In the genomic region with DNA sequence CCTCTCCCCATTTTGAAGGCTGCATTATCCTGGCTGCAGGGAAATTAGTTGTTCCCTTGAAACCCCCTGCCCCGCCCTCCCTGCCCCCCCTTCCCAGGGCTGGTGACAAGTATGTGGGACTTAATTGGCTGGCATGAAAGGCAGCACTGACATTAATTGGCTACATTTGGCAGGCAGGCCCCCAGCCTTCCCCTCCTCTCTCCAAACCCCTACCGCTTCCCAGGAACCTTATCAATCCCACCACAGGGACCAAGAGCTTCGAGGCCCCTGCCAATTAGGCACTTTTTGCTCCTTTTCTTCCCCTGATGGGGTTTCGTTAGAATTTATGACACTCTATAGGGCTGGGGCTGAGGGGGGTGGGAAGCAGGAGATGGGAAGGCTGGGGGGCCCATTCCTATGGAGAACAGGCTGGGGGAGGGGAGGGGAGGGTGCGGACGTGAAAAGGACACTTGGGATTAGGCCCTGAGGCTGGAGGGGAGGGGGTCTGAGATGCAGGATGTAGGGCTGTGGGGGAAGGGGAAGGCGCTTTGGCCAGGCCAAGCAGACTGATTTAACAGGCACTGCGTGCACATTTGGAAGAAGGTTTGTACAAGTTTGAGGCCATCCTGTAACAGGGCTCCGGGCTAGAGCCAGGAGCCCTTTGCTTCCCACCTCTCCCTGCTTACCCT, we compare ENCODE assay signal across 35 cellular contexts. TPM values are rescaled to one million over a fixed set of nuclear protein-coding genes. Genes with fewer than 3 reads are reported as not detected.
DNase-seq lines count a peak whose midpoint lies in the region; ATAC-seq, FAIRE-seq and TF ChIP-seq lines count a peak whose summit lies in the region.
"Had no signal": no experiment of that assay in that cellular context is flagged by ENCODE, and none has a peak within 500 bp of the region (broad histone marks: within the 10 kb centered on the region; RNA-seq: fewer than 3 reads in every experiment).

No MANE protein-coding gene starts in this region.

- H2BK12ac ChIP-seq in H9 (ENCODE audit: insufficient read length, low read depth, low read length), result no peak overlapping the region
- H2BK12ac ChIP-seq in H1 (ENCODE audit: low read depth, low read length), result no peak overlapping the region

- H3K27me3 ChIP-seq in H9 (ENCODE audit: insufficient read depth, low read length), result no peaks in the 10 kb centered on the region
- no peaks in the 10 kb centered on the region; a peak in 2 of 7 replicates for H3K27me3 ChIP-seq in H1 (replicated peaks in 1 of 4; ENCODE audit: control insufficient read depth in 3 of 4, extremely low read depth in 1 of 4, insufficient read depth in 3 of 4, low read length in 3 of 4)
- H3K27me3 ChIP-seq in prostate gland (replicated peaks; ENCODE audit: insufficient read depth), result no peaks in the 10 kb centered on the region
- H3K27me3 ChIP-seq: cardiac muscle cell, MG63, right lobe of liver had no signal

- ATAC-seq in GM21737 (IDR thresholded peaks at IDR 0.05; ENCODE audit: unreplicated experiment), result no peak
- ATAC-seq: activated CD4-positive, CD25-positive, alpha-beta regulatory T cell treated with anti-CD3 and anti-CD28 coated beads, Interleukin-2, amount 50 U/mL, for 24 hours; activated T-helper 17 cell treated with anti-CD3 and anti-CD28 coated beads, Interleukin-2, amount 50 U/mL, for 72 hours; esophagus mucosa; left lung; naive thymus-derived CD8-positive, alpha-beta T cell; pancreas; right lobe of liver; stimulated activated effector memory CD8-positive, alpha-beta T cell treated with anti-CD3 and anti-CD28 coated beads, Interleukin-12 subunit alpha, Interleukin-12 subunit beta, amount 100 ng/mL, for 72 hours had no signal

- H3K79me1 ChIP-seq in H9 (ENCODE audit: insufficient read depth, low read depth, low read length, poor library complexity, severe bottlenecking) (no peaks in the 10 kb centered on the region), H1 (ENCODE audit: low read depth, low read length) (no peaks in the 10 kb centered on the region)

- H3K4me1 ChIP-seq in H9 (ENCODE audit: insufficient read depth, low read length) (peaks cover 5% of the 10 kb centered on the region; the same call in 1 of the 2 replicates), H1 (replicated peaks in 1 of 4; ENCODE audit: control insufficient read depth in 3 of 4, insufficient read depth in 4 of 4, low read length in 3 of 4) (peaks cover 0 to 18% (median 9%) of the 10 kb centered on the region in 4 experiments; a peak in 6 of 7 replicates), prostate gland (replicated peaks) (no peaks in the 10 kb centered on the region)
- H3K4me1 ChIP-seq: colonic mucosa, left lung, pancreas, right lobe of liver had no signal

- no peak for TF ChIP-seq RAD21 in H1 (IDR thresholded peaks at IDR 0.05 in 1 of 2, conservative IDR thresholded peaks at IDR 0.05 in 1 of 2; ENCODE audit: low read depth in 2 of 2, low read length in 2 of 2)

- H3K9me3 ChIP-seq in H9 (ENCODE audit: control insufficient read depth, low read depth, low read length) (no peaks in the 10 kb centered on the region), H1 (ENCODE audit: insufficient read depth in 2 of 2, low read depth in 1 of 2, low read length in 1 of 2) (no peaks in the 10 kb centered on the region), prostate gland (no peaks in the 10 kb centered on the region)
- H3K9me3 ChIP-seq: colonic mucosa, heart left ventricle, left lung, MG63, pancreas, right lobe of liver had no signal

- H3K4ac ChIP-seq in H9 (ENCODE audit: low read depth, low read length) (no peak overlapping the region), H1 (replicated peaks; ENCODE audit: insufficient read length, low read depth, low read length) (no peak overlapping the region)

- H2BK15ac ChIP-seq in H9 (ENCODE audit: low read depth, low read length) (no peak overlapping the region), H1 (ENCODE audit: low read length) (no peak overlapping the region)

- no peak overlapping the region for H2BK20ac ChIP-seq in H9 (ENCODE audit: low read depth, low read length, poor library complexity, severe bottlenecking)
- no peak overlapping the region for H2BK20ac ChIP-seq in H1 (ENCODE audit: low read length)

- H3K36me3 Mint-ChIP-seq in H9 (ENCODE audit: insufficient read depth in 1 of 3, low read depth in 3 of 3), result peaks cover 0 to 2% (median 2%) of the 10 kb centered on the region in 3 experiments; a peak in 2 of 7 replicates
- no peaks in the 10 kb centered on the region for H3K36me3 Mint-ChIP-seq in nephron (ENCODE audit: low read depth)
- H3K36me3 Mint-ChIP-seq: activated CD4-positive, alpha-beta memory T cell treated with anti-CD3 and anti-CD28 coated beads for 36 hours; activated naive CD4-positive, alpha-beta T cell treated with anti-CD3 and anti-CD28 coated beads, Interleukin-2, amount 50 U/mL, for 24 hours; immature natural killer cell; naive thymus-derived CD8-positive, alpha-beta T cell; stimulated activated effector memory CD8-positive, alpha-beta T cell treated with anti-CD3 and anti-CD28 coated beads, Interleukin-12 subunit alpha, Interleukin-12 subunit beta, amount 100 ng/mL, for 72 hours; type B pancreatic cell had no signal

- H3K56ac ChIP-seq in H9 (ENCODE audit: insufficient read length, low read depth, low read length) (no peak overlapping the region), H1 (replicated peaks; ENCODE audit: insufficient read length, low read depth, low read length) (no peak overlapping the region)

- H3K23ac ChIP-seq in H9 (ENCODE audit: insufficient read length, low read depth, low read length) (no peak overlapping the region), H1 (ENCODE audit: insufficient read length) (no peak overlapping the region)

- H2BK120ac ChIP-seq in H9 (ENCODE audit: low read depth, low read length, poor library complexity, severe bottlenecking) (no peak overlapping the region), H1 (replicated peaks; ENCODE audit: low read depth, low read length) (no peak overlapping the region)

- H3K23me2 ChIP-seq in H9 (ENCODE audit: insufficient read length, low read depth, low read length, poor library complexity, severe bottlenecking) (no peaks in the 10 kb centered on the region), H1 (ENCODE audit: low read depth, low read length) (no peaks in the 10 kb centered on the region)

- H3K79me2 ChIP-seq in H9 (ENCODE audit: insufficient read depth, low read length) (no peaks in the 10 kb centered on the region), H1 (ENCODE audit: control insufficient read depth in 1 of 2, insufficient read depth in 2 of 2, low read length in 2 of 2) (no peaks in the 10 kb centered on the region)

- no peak overlapping the region for H3K9ac ChIP-seq in H9 (ENCODE audit: extremely low read depth, insufficient read length, low read length)
- no peak overlapping the region for H3K9ac ChIP-seq in H1 (replicated peaks in 1 of 4; ENCODE audit: extremely low read depth in 1 of 4, low read depth in 3 of 4, low read length in 3 of 4)

- H4K20me1 ChIP-seq in H9 (ENCODE audit: control insufficient read depth, insufficient read depth, insufficient read length), result no peaks in the 10 kb centered on the region
- H4K20me1 ChIP-seq in H1 (replicated peaks in 1 of 2; ENCODE audit: control insufficient read depth in 1 of 2, insufficient read depth in 2 of 2, low read length in 2 of 2), result no peaks in the 10 kb centered on the region

- TF ChIP-seq POLR2A in H1 (IDR thresholded peaks at IDR 0.05; ENCODE audit: control extremely low read depth in 1 of 2, low read depth in 2 of 2, low read length in 2 of 2) (no peak), prostate gland (IDR thresholded peaks at IDR 0.05) (no peak)

- intact Hi-C loops in prostate gland (cut with DNase I), result no loop called here

- peak; percentile 77 for DNase-seq in H9
- peak; percentile 32 for DNase-seq in NCI-H1436 (lab: John Stamatoyannopoulos, UW)
- no peak for DNase-seq in H1 (ENCODE audit: low read depth in 1 of 2, low spot score in 2 of 2)
- no peak for DNase-seq in effector CD8-positive, alpha-beta T cell (lab: John Stamatoyannopoulos, UW)
- DNase-seq in prostate gland (ENCODE audit: low spot score), result no peak
- DNase-seq: activated CD4-positive, alpha-beta memory T cell treated with anti-CD3 and anti-CD28 coated beads for 36 hours; C1 segment of cervical spinal cord; colonic mucosa; COR-L47; foreskin fibroblast; GDM1; heart left ventricle; immature natural killer cell; KBM-7; MG63; naive thymus-derived CD8-positive, alpha-beta T cell; NCI-H1694; NCI-H2171 treated with DMSO at 0.1 percent for 48 hours; NCI-H524; right lobe of liver; stimulated activated CD4-positive, alpha-beta T cell treated with anti-CD3 and anti-CD28 coated beads, Interleukin-4, amount 100 ng/mL, for 24 hours; substantia nigra had no signal

- H3K14ac ChIP-seq in H9 (ENCODE audit: insufficient read depth, low read length), result no peak overlapping the region
- H3K14ac ChIP-seq in H1 (ENCODE audit: insufficient read length), result no peak overlapping the region

- H3T11ph ChIP-seq in H9 (ENCODE audit: low read length), result no peak overlapping the region

- H4K5ac ChIP-seq in H9 (ENCODE audit: insufficient read length, low read depth, low read length), result no peak overlapping the region
- H4K5ac ChIP-seq in H1 (ENCODE audit: insufficient read length, low read depth, low read length), result no peak overlapping the region

- no peak overlapping the region for H3K18ac ChIP-seq in H9 (ENCODE audit: insufficient read length, low read depth, low read length)
- H3K18ac ChIP-seq in H1 (ENCODE audit: extremely low read depth, low read length), result no peak overlapping the region; the same call in 1 of the 2 replicates

- H3K4me2 ChIP-seq in H9 (ENCODE audit: insufficient read depth, insufficient read length, low read length), result no peak overlapping the region
- peak overlapping the region; percentile 21 to 40; a peak in 2 of 4 replicates for H3K4me2 ChIP-seq in H1 (ENCODE audit: insufficient read depth in 1 of 2, low read depth in 2 of 2, low read length in 2 of 2)

- peak overlapping the region in 1 of 2 experiments; percentile 32; a peak in 1 of 5 replicates for H3K4me3 Mint-ChIP-seq in H9
- H3K4me3 Mint-ChIP-seq in nephron, result no peak overlapping the region
- H3K4me3 Mint-ChIP-seq: activated CD4-positive, alpha-beta memory T cell treated with anti-CD3 and anti-CD28 coated beads for 36 hours; activated naive CD4-positive, alpha-beta T cell treated with anti-CD3 and anti-CD28 coated beads, Interleukin-2, amount 50 U/mL, for 24 hours; activated T-helper 17 cell treated with anti-CD3 and anti-CD28 coated beads, Interleukin-2, amount 50 U/mL, for 72 hours; immature natural killer cell; naive thymus-derived CD8-positive, alpha-beta T cell; stimulated activated effector memory CD8-positive, alpha-beta T cell treated with anti-CD3 and anti-CD28 coated beads, Interleukin-12 subunit alpha, Interleukin-12 subunit beta, amount 100 ng/mL, for 72 hours; T-helper 1 cell treated with Interleukin-12 subunit alpha and Interleukin-12 subunit beta and Interleukin-4 antibody, amounts not matched to agents 30 μg/mL and 1 μg/mL, for 36 hours; type B pancreatic cell had no signal

- H3K27ac ChIP-seq in H9 (ENCODE audit: insufficient read length, low read depth, low read length) (no peak overlapping the region), H1 (ENCODE audit: low read depth, low read length) (no peak overlapping the region), prostate gland (no peak overlapping the region)
- H3K27ac ChIP-seq: cardiac muscle cell, colonic mucosa, heart left ventricle, left lung, pancreas, right lobe of liver had no signal

- H3K27ac Mint-ChIP-seq in H9, result no peak overlapping the region
- H3K27ac Mint-ChIP-seq in nephron, result peak overlapping the region; percentile 59 to 83 (median 70)
- H3K27ac Mint-ChIP-seq: activated CD4-positive, alpha-beta memory T cell treated with anti-CD3 and anti-CD28 coated beads for 36 hours; activated naive CD4-positive, alpha-beta T cell treated with anti-CD3 and anti-CD28 coated beads, Interleukin-2, amount 50 U/mL, for 24 hours; activated T-helper 17 cell treated with anti-CD3 and anti-CD28 coated beads, Interleukin-2, amount 50 U/mL, for 72 hours; immature natural killer cell; naive thymus-derived CD8-positive, alpha-beta T cell; stimulated activated effector memory CD8-positive, alpha-beta T cell treated with anti-CD3 and anti-CD28 coated beads, Interleukin-12 subunit alpha, Interleukin-12 subunit beta, amount 100 ng/mL, for 72 hours; T-helper 1 cell treated with Interleukin-12 subunit alpha and Interleukin-12 subunit beta and Interleukin-4 antibody, amounts not matched to agents 30 μg/mL and 1 μg/mL, for 36 hours; type B pancreatic cell had no signal

- no peak overlapping the region for H2AFZ ChIP-seq in H9 (ENCODE audit: low read length)
- H2AFZ ChIP-seq in H1 (ENCODE audit: low read length), result no peak overlapping the region

- H3K27me3 Mint-ChIP-seq in H9 (ENCODE audit: low read depth) (peaks cover 28% of the 10 kb centered on the region), nephron (ENCODE audit: low read depth) (no peaks in the 10 kb centered on the region)
- H3K27me3 Mint-ChIP-seq: activated CD4-positive, alpha-beta memory T cell treated with anti-CD3 and anti-CD28 coated beads for 36 hours; activated naive CD4-positive, alpha-beta T cell treated with anti-CD3 and anti-CD28 coated beads, Interleukin-2, amount 50 U/mL, for 24 hours; activated T-helper 17 cell treated with anti-CD3 and anti-CD28 coated beads, Interleukin-2, amount 50 U/mL, for 72 hours; naive thymus-derived CD8-positive, alpha-beta T cell had no signal

- no peak for TF ChIP-seq EP300 in H1 (IDR thresholded peaks at IDR 0.05; ENCODE audit: borderline replicate concordance in 1 of 2, low read depth in 2 of 2, low read length in 2 of 2)

- H2AK5ac ChIP-seq in H9 (ENCODE audit: insufficient read length, low read length) (no peak overlapping the region), H1 (ENCODE audit: low read depth, low read length) (no peak overlapping the region)

- no peak overlapping the region for H2BK5ac ChIP-seq in H9 (ENCODE audit: insufficient read length, low read length)
- H2BK5ac ChIP-seq in H1 (ENCODE audit: low read depth, low read length), result no peak overlapping the region

- H4K8ac ChIP-seq in H9 (replicated peaks; ENCODE audit: insufficient read length, low read depth, low read length), result no peak overlapping the region
- no peak overlapping the region for H4K8ac ChIP-seq in H1 (ENCODE audit: extremely low read depth, insufficient read depth, low read length)

- H3K4me1 Mint-ChIP-seq in H9 (peaks cover 31 to 37% of the 10 kb centered on the region in 2 experiments), nephron (peaks cover 12% of the 10 kb centered on the region)
- H3K4me1 Mint-ChIP-seq: activated naive CD4-positive, alpha-beta T cell treated with anti-CD3 and anti-CD28 coated beads, Interleukin-2, amount 50 U/mL, for 24 hours; activated T-helper 17 cell treated with anti-CD3 and anti-CD28 coated beads, Interleukin-2, amount 50 U/mL, for 72 hours; immature natural killer cell; naive thymus-derived CD8-positive, alpha-beta T cell; stimulated activated effector memory CD8-positive, alpha-beta T cell treated with anti-CD3 and anti-CD28 coated beads, Interleukin-12 subunit alpha, Interleukin-12 subunit beta, amount 100 ng/mL, for 72 hours had no signal

- H3K36me3 ChIP-seq in H1 (ENCODE audit: control insufficient read depth in 2 of 4, insufficient read depth in 4 of 4, low read length in 3 of 4) (no peaks in the 10 kb centered on the region), prostate gland (no peaks in the 10 kb centered on the region)
- H3K36me3 ChIP-seq: cardiac muscle cell, colonic mucosa, heart left ventricle, left lung, MG63, pancreas, right lobe of liver had no signal

- H4K91ac ChIP-seq in H9 (ENCODE audit: insufficient read length, low read depth, low read length) (no peak overlapping the region), H1 (replicated peaks; ENCODE audit: insufficient read length, low read length) (peak overlapping the region; percentile 52)

- CTCF ChIA-PET in H1 (lab: Charles Lee; ENCODE audit: partially characterized antibody), result no interaction called here

- TF ChIP-seq CTCF in H9 (conservative IDR thresholded peaks at IDR 0.05), result no peak
- no peak for TF ChIP-seq CTCF in H1 (IDR thresholded peaks at IDR 0.05; ENCODE audit: control extremely low read depth in 1 of 3, insufficient read depth in 1 of 3, low read depth in 1 of 3, low read length in 3 of 3)
- no peak for TF ChIP-seq CTCF in nephron (IDR thresholded peaks at IDR 0.05; ENCODE audit: unreplicated experiment in 3 of 3)
- no peak for TF ChIP-seq CTCF in prostate gland (IDR thresholded peaks at IDR 0.05)

- POLR2A ChIA-PET in H1 (lab: Charles Lee; ENCODE audit: partially characterized antibody), result interaction anchor here (1.2 to 2.5 kb wide), 5 partner anchors 12 to 109 kb away, joined by 3 to 8 read pairs (median 3); no protein-coding TSS in a partner anchor

- peaks cover 67 to 68% of the 10 kb centered on the region in 2 experiments for H3K9me3 Mint-ChIP-seq in H9
- peaks cover 4% of the 10 kb centered on the region for H3K9me3 Mint-ChIP-seq in nephron
- H3K9me3 Mint-ChIP-seq: activated CD4-positive, alpha-beta memory T cell treated with anti-CD3 and anti-CD28 coated beads for 36 hours; activated naive CD4-positive, alpha-beta T cell treated with anti-CD3 and anti-CD28 coated beads, Interleukin-2, amount 50 U/mL, for 24 hours; activated T-helper 17 cell treated with anti-CD3 and anti-CD28 coated beads, Interleukin-2, amount 50 U/mL, for 72 hours; immature natural killer cell; naive thymus-derived CD8-positive, alpha-beta T cell; stimulated activated effector memory CD8-positive, alpha-beta T cell treated with anti-CD3 and anti-CD28 coated beads, Interleukin-12 subunit alpha, Interleukin-12 subunit beta, amount 100 ng/mL, for 72 hours; T-helper 1 cell treated with Interleukin-12 subunit alpha and Interleukin-12 subunit beta and Interleukin-4 antibody, amounts not matched to agents 30 μg/mL and 1 μg/mL, for 36 hours; type B pancreatic cell had no signal

- FAIRE-seq in H1 (lab: Jason Lieb, UNC), result no peak
- FAIRE-seq: pancreas, TTC549 had no signal

- WGBS in H9 (ENCODE audit: extremely low coverage, insufficient read length, low lambda C conversion rate), result no CpG with 5 or more reads among the region's 9 CpGs
- WGBS in H1 (ENCODE audit: extremely low coverage in 1 of 2, insufficient coverage in 1 of 2, insufficient read length in 1 of 2, insufficient replicate concordance in 2 of 2, low coverage in 1 of 2, low lambda C conversion rate in 2 of 2, missing lambda C conversion rate in 1 of 2), 2 experiments, result 52% methylated on average over 2 of the region's 9 CpGs; no CpG with 5 or more reads in 1 of the 2 experiments
- WGBS in prostate gland, result 39% methylated on average over 9 of the region's 9 CpGs

- no peak overlapping the region for H3K4me3 ChIP-seq in H1 (ENCODE audit: extremely low read depth in 1 of 4, insufficient read depth in 2 of 4, low read depth in 3 of 4, low read length in 4 of 4)
- no peak overlapping the region for H3K4me3 ChIP-seq in prostate gland
- H3K4me3 ChIP-seq: cardiac muscle cell, colonic mucosa, heart left ventricle, left lung, MG63, pancreas, right lobe of liver had no signal

RNA-seq across cellular contexts. Expression of gene EFNB1, which starts 52.2 kb away (rescaled TPM):
- total RNA-seq in H9 (2021) (2.7 and 3.1 TPM in 2 replicates), prostate gland (10 to 100 TPM; 19.9 to 40.1 TPM)
- 2.3 and 3.0 TPM in 2 replicates for total RNA-seq in H1 (2021; fragmentation: NEBNext Ultra II Directional; extraction: Animal tissue kit (Norgen Biotek cat#: 25700))
- 5.4 and 6.1 TPM in 2 replicates for polyA plus RNA-seq in H1 (2011; rRNA removed)
- 6.0 TPM for polyA plus RNA-seq in H1 (2011; cell fraction: cytosol; rRNA removed)
- polyA plus RNA-seq in H1 (2011; cell fraction: nucleus; rRNA removed), result 4.2 TPM
- polyA plus RNA-seq in H1 (2012, experiment 1 of 2), result 2.6 to 5.2 TPM (median 4.2 TPM) in 4 replicates
- 4.1 TPM for polyA plus RNA-seq in H1 (2012, experiment 2 of 2)
- polyA plus RNA-seq in H1 (2013, experiment 1 of 2), result 2.3 TPM
- 2.1 TPM for polyA plus RNA-seq in H1 (2013, experiment 2 of 2)
- 2.8 and 3.6 TPM in 2 replicates for polyA minus RNA-seq in H1 (2011; rRNA and poly(A)+ RNA removed)
- polyA minus RNA-seq in H1 (2011; cell fraction: cytosol; rRNA and poly(A)+ RNA removed), result 2.3 TPM
- 2.3 TPM for polyA minus RNA-seq in H1 (2011; cell fraction: nucleus; rRNA and poly(A)+ RNA removed)

Comparison
In these comparisons a context has a peak if more than half of its experiments do, and no peak if none do; other contexts are left out.
1. DNase-seq: peak in H9 (single experiment) and NCI-H1436 (single experiment); none in H1 (0 of 2), effector CD8-positive, alpha-beta T cell (single experiment) and prostate gland (single experiment).
2. H3K27ac Mint-ChIP-seq: peak in nephron (3 of 3); none in H9 (0 of 3).